Comparison of ENCODE assay signal across 28 cellular contexts in genomic region chr21:19731251-19731650, GRCh38.
"Had no signal": no experiment of that assay in that cellular context is flagged by ENCODE, and none has a peak within 500 bp of the region (broad histone marks: within the 10 kb centered on the region; RNA-seq: fewer than 3 reads in every experiment).

No MANE protein-coding gene starts in this region.

- DNase-seq: activated CD4-positive, alpha-beta memory T cell treated with anti-CD3 and anti-CD28 coated beads for 36 hours; activated CD4-positive, alpha-beta T cell treated with anti-CD3 and anti-CD28 coated beads, Interleukin-2, amount 10 ng/mL, durations not matched to agents 24 days and 14 days; activated CD4-positive, CD25-positive, alpha-beta regulatory T cell treated with anti-CD3 and anti-CD28 coated beads, Interleukin-2, amount 50 U/mL, for 72 hours; activated CD8-positive, alpha-beta memory T cell treated with anti-CD3 and anti-CD28 coated beads, Interleukin-2, amount 50 U/mL, for 4 hours; activated effector memory CD4-positive, alpha-beta T cell treated with anti-CD3 and anti-CD28 coated beads, Interleukin-2, amount 50 U/mL, for 16 hours; activated naive CD4-positive, alpha-beta T cell treated with anti-CD3 and anti-CD28 coated beads for 36 hours; activated naive CD8-positive, alpha-beta T cell treated with anti-CD3 and anti-CD28 coated beads for 36 hours; activated T-cell treated with anti-CD3 and anti-CD28 coated beads, Interleukin-2, amount 50 U/mL, for 1 hour; amniotic stem cell; central memory CD4-positive, alpha-beta T cell; colonic mucosa; dorsolateral prefrontal cortex; effector memory CD4-positive, alpha-beta T cell; left cardiac atrium; naive thymus-derived CD4-positive, alpha-beta T cell; nucleus accumbens; stimulated activated CD4-positive, alpha-beta T cell treated with anti-CD3 and anti-CD28 coated beads, Interleukin-15, amount 100 ng/mL, for 24 hours; stimulated activated CD4-positive, alpha-beta T cell treated with anti-CD3 and anti-CD28 coated beads, Interleukin-2, amount 100 ng/mL, for 24 hours; stimulated activated naive CD4-positive, alpha-beta T cell; T-helper 17 cell; T1000; tibial artery; upper lobe of right lung; WERI-Rb-1 had no signal

- H3K4me1 Mint-ChIP-seq: activated CD4-positive, alpha-beta T cell treated with anti-CD3 and anti-CD28 coated beads, Interleukin-2, amount 10 ng/mL, durations not matched to agents 24 days and 14 days; activated naive CD8-positive, alpha-beta T cell treated with anti-CD3 and anti-CD28 coated beads for 36 hours; mesothelial cell of epicardium; naive thymus-derived CD4-positive, alpha-beta T cell; neural crest cell; T-helper 17 cell had no signal

- ATAC-seq: gastroesophageal sphincter; left cardiac atrium; naive thymus-derived CD4-positive, alpha-beta T cell; T-helper 17 cell; upper lobe of right lung had no signal

- H3K36me3 Mint-ChIP-seq: activated CD4-positive, alpha-beta memory T cell treated with anti-CD3 and anti-CD28 coated beads for 36 hours; activated naive CD8-positive, alpha-beta T cell treated with anti-CD3 and anti-CD28 coated beads for 36 hours; mesothelial cell of epicardium; naive thymus-derived CD4-positive, alpha-beta T cell had no signal

- H3K4me3 Mint-ChIP-seq: activated CD4-positive, alpha-beta memory T cell treated with anti-CD3 and anti-CD28 coated beads for 36 hours; activated CD4-positive, alpha-beta T cell treated with anti-CD3 and anti-CD28 coated beads, Interleukin-2, amount 10 ng/mL, durations not matched to agents 24 days and 14 days; activated naive CD4-positive, alpha-beta T cell treated with anti-CD3 and anti-CD28 coated beads for 36 hours; activated naive CD8-positive, alpha-beta T cell treated with anti-CD3 and anti-CD28 coated beads for 36 hours; activated T-helper 1 cell treated with anti-CD3 and anti-CD28 coated beads, Interleukin-12 subunit alpha, Interleukin-12 subunit beta, Interleukin-2, Interleukin-4 antibody, amounts not matched to agents 30 ng/mL and 10 ng/mL and 1 ng/mL, durations not matched to agents 14 hours and 24 hours and 36 hours; mesothelial cell of epicardium; naive thymus-derived CD4-positive, alpha-beta T cell; neural crest cell; T-helper 17 cell had no signal

- H3K27ac Mint-ChIP-seq: activated CD4-positive, alpha-beta memory T cell treated with anti-CD3 and anti-CD28 coated beads for 36 hours; activated CD4-positive, alpha-beta T cell treated with anti-CD3 and anti-CD28 coated beads, Interleukin-2, amount 10 ng/mL, durations not matched to agents 24 days and 14 days; activated naive CD4-positive, alpha-beta T cell treated with anti-CD3 and anti-CD28 coated beads for 36 hours; activated naive CD8-positive, alpha-beta T cell treated with anti-CD3 and anti-CD28 coated beads for 36 hours; activated T-helper 1 cell treated with anti-CD3 and anti-CD28 coated beads, Interleukin-12 subunit alpha, Interleukin-12 subunit beta, Interleukin-2, Interleukin-4 antibody, amounts not matched to agents 30 ng/mL and 10 ng/mL and 1 ng/mL, durations not matched to agents 14 hours and 24 hours and 36 hours; mesothelial cell of epicardium; naive thymus-derived CD4-positive, alpha-beta T cell; T-helper 17 cell had no signal

- H3K27me3 Mint-ChIP-seq: activated CD4-positive, alpha-beta memory T cell treated with anti-CD3 and anti-CD28 coated beads for 36 hours; activated CD4-positive, alpha-beta T cell treated with anti-CD3 and anti-CD28 coated beads, Interleukin-2, amount 10 ng/mL, durations not matched to agents 24 days and 14 days; activated naive CD8-positive, alpha-beta T cell treated with anti-CD3 and anti-CD28 coated beads for 36 hours; naive thymus-derived CD4-positive, alpha-beta T cell; T-helper 17 cell had no signal
